ENCODE assay signal across 5 cellular contexts in genomic region chr1:218882454-218882853, GRCh38.
"Had no signal": no experiment of that assay in that cellular context is flagged by ENCODE, and none has a peak within 500 bp of the region (broad histone marks: within the 10 kb centered on the region; RNA-seq: fewer than 3 reads in every experiment).

No MANE protein-coding gene starts in this region.

- DNase-seq: IMR-90, KBM-7 had no signal

- ATAC-seq: HepG2, K562 had no signal

- H3K27ac ChIP-seq: HL-60 had no signal

- H3K4me3 ChIP-seq: K562 had no signal
